Comparison of ENCODE assay signal across 11 cellular contexts in genomic region chr6:87174078-87174579, GRCh38. TPM values are rescaled to one million over a fixed set of nuclear protein-coding genes. Genes with fewer than 3 reads are reported as not detected.
DNase-seq lines count a peak whose midpoint lies in the region; ATAC-seq and TF ChIP-seq lines count a peak whose summit lies in the region.
"Had no signal": no experiment of that assay in that cellular context is flagged by ENCODE, and none has a peak within 500 bp of the region (broad histone marks: within the 10 kb centered on the region; RNA-seq: fewer than 3 reads in every experiment).

No MANE protein-coding gene starts in this region.

- peaks cover 6% of the 10 kb centered on the region for H4K20me1 ChIP-seq in mammary epithelial cell (ENCODE audit: insufficient read depth, low read length)

- BruUV-seq in mammary epithelial cell (replicated peaks; lab: Mats Ljungman, UMichigan) (no TSS peak), MCF 10A (replicated peaks; lab: Mats Ljungman, UMichigan) (no TSS peak)

- peak overlapping the region; percentile 42 for H3K4me2 ChIP-seq in mammary epithelial cell (ENCODE audit: insufficient read depth, low read depth, low read length)
- H3K4me2 ChIP-seq: BLaER1 had no signal

- TF ChIP-seq CTCF in mammary epithelial cell (conservative IDR thresholded peaks at IDR 0.05 in 1 of 2, IDR thresholded peaks at IDR 0.05 in 1 of 2; ENCODE audit: extremely low read depth in 1 of 2, insufficient read depth in 1 of 2, low read depth in 1 of 2, low read length in 2 of 2) (no peak), MCF 10A (IDR thresholded peaks at IDR 0.05; ENCODE audit: unreplicated experiment) (no peak), heart left ventricle (IDR thresholded peaks at IDR 0.05) (no peak)

- H3K4me3 Mint-ChIP-seq in MCF 10A (ENCODE audit: unreplicated experiment): no peak overlapping the region

- CTCF ChIA-PET in mammary epithelial cell (lab: Charles Lee; ENCODE audit: low non-redundant PET): no interaction called here
- CTCF ChIA-PET in MCF 10A (lab: Yijun Ruan, JAX): no interaction called here

- H3K4me1 Mint-ChIP-seq in MCF 10A (ENCODE audit: insufficient read depth, unreplicated experiment): peaks cover 11% of the 10 kb centered on the region

- DNase-seq in mammary epithelial cell (peak; percentile 36), MCF 10A (ENCODE audit: unreplicated experiment) (no peak), heart left ventricle (peak in 2 of 5 donors; percentile 12 to 49), NCI-H1694 (lab: John Stamatoyannopoulos, UW) (no peak), NCI-H187 treated with DMSO at 0.1 percent for 48 hours (lab: John Stamatoyannopoulos, UW) (no peak)

- peaks cover 6% of the 10 kb centered on the region for H3K4me1 ChIP-seq in mammary epithelial cell (ENCODE audit: insufficient read depth, low read length)
- H3K4me1 ChIP-seq in heart left ventricle: peaks cover 6 to 62% (median 38%) of the 10 kb centered on the region in 12 donors
- H3K4me1 ChIP-seq: BLaER1 had no signal

- no peaks in the 10 kb centered on the region for H3K9me3 Mint-ChIP-seq in MCF 10A (ENCODE audit: unreplicated experiment)

- POLR2A ChIA-PET in MCF 10A (lab: Yijun Ruan, JAX): interaction anchor here (0.8 to 1.3 kb wide), 2 partner anchors 16 to 33 kb away, joined by 3 to 5 read pairs; no protein-coding TSS in a partner anchor

- H3K4me3 ChIP-seq in mammary epithelial cell (replicated peaks in 1 of 3; ENCODE audit: insufficient read depth in 1 of 3, low read depth in 2 of 3, low read length in 3 of 3): no peak overlapping the region
- no peak overlapping the region for H3K4me3 ChIP-seq in heart left ventricle
- H3K4me3 ChIP-seq: BLaER1 had no signal

- H3K79me2 ChIP-seq in mammary epithelial cell (ENCODE audit: insufficient read depth, low read length): peaks cover 95% of the 10 kb centered on the region

- H3K27ac Mint-ChIP-seq in MCF 10A (ENCODE audit: low read depth, unreplicated experiment): no peak overlapping the region

- 8% methylated on average over 3 of the region's 3 CpGs for WGBS in mammary epithelial cell (ENCODE audit: low coverage, missing lambda C conversion rate)
- 19 to 26% (median 24%) methylated on average over 3 of the region's 3 CpGs for WGBS in heart left ventricle, 4 donors

- no peaks in the 10 kb centered on the region for H3K27me3 Mint-ChIP-seq in MCF 10A (ENCODE audit: insufficient read depth, unreplicated experiment)

- H3K27ac ChIP-seq in mammary epithelial cell (ENCODE audit: insufficient read depth, low read depth, low read length) (no peak overlapping the region), heart left ventricle (peak overlapping the region in 6 of 12 donors; percentile 6 to 61 (median 31))
- H3K27ac ChIP-seq: BLaER1 had no signal

- H3K9ac ChIP-seq in mammary epithelial cell (ENCODE audit: insufficient read depth, low read length): no peak overlapping the region
- H3K9ac ChIP-seq: BLaER1 had no signal

- H3K9me3 ChIP-seq in mammary epithelial cell (replicated peaks; ENCODE audit: insufficient read depth, low read length) (no peaks in the 10 kb centered on the region), heart left ventricle (peaks cover 0 to 5% (median 0%) of the 10 kb centered on the region in 12 donors)
- H3K9me3 ChIP-seq: BLaER1 had no signal

- no peaks in the 10 kb centered on the region for H3K27me3 ChIP-seq in mammary epithelial cell (ENCODE audit: insufficient read depth, low read length)
- H3K27me3 ChIP-seq in heart left ventricle: no peaks in the 10 kb centered on the region
- H3K27me3 ChIP-seq: BLaER1 had no signal

- in situ Hi-C loops in mammary epithelial cell (cut with MboI; ENCODE audit: low sequenced_read_pairs in 2 of 2): no loop called here

- TF ChIP-seq POLR2A in heart left ventricle (IDR thresholded peaks at IDR 0.05): no peak

- peak; percentile 34 for ATAC-seq in HG03469 (IDR thresholded peaks at IDR 0.05; ENCODE audit: unreplicated experiment)
- ATAC-seq in heart left ventricle: peak; percentile 80 to 93 (median 86)
- ATAC-seq in GM18498 (IDR thresholded peaks at IDR 0.05; ENCODE audit: unreplicated experiment): no peak
- ATAC-seq in HG03097 (IDR thresholded peaks at IDR 0.05; ENCODE audit: low FRiP score, unreplicated experiment): no peak
- ATAC-seq: HCT116, SK-N-SH treated with all-trans-retinoic acid at 6 μM for 48 hours had no signal

- no peak overlapping the region for H2AFZ ChIP-seq in mammary epithelial cell (ENCODE audit: low read depth, low read length)

- peaks cover 15% of the 10 kb centered on the region for H3K36me3 Mint-ChIP-seq in MCF 10A (ENCODE audit: insufficient read depth, unreplicated experiment)

- dilution Hi-C loops in mammary epithelial cell (cut with HindIII; ENCODE audit: low sequenced_read_pairs): no loop called here

- intact Hi-C loops in mammary epithelial cell (cut with micrococcal nuclease) (no loop called here), MCF 10A (cut with micrococcal nuclease) (no loop called here), heart left ventricle (cut with DNase I) (no loop called here)

- H3K36me3 ChIP-seq in mammary epithelial cell (ENCODE audit: insufficient read depth, low read length) (peaks cover 4% of the 10 kb centered on the region), heart left ventricle (peaks cover 0 to 11% (median 0%) of the 10 kb centered on the region in 9 donors)

RNA-seq across cellular contexts. Expression of gene ZNF292, which starts 18.8 kb away (rescaled TPM):
- 10 to 100 TPM; 27.1 to 27.5 TPM for total RNA-seq in mammary epithelial cell
- 6.1 TPM for polyA plus RNA-seq in mammary epithelial cell
- 14.6 TPM for polyA minus RNA-seq in mammary epithelial cell
- 17.1 and 24.4 TPM in 2 replicates for total RNA-seq in MCF 10A (2022)
- 10 to 100 TPM; 13.6 to 35.8 (median 28.1) TPM for total RNA-seq in heart left ventricle
- 1 to 10 TPM; 4.0 to 5.6 TPM for polyA plus RNA-seq in heart left ventricle

Comparison
In these comparisons a context has a peak if more than half of its experiments do, and no peak if none do; other contexts are left out.
1. ATAC-seq: peak in HG03469 (single experiment) and heart left ventricle (4 of 4); none in GM18498 (single experiment) and HG03097 (single experiment).